In the genomic region with DNA sequence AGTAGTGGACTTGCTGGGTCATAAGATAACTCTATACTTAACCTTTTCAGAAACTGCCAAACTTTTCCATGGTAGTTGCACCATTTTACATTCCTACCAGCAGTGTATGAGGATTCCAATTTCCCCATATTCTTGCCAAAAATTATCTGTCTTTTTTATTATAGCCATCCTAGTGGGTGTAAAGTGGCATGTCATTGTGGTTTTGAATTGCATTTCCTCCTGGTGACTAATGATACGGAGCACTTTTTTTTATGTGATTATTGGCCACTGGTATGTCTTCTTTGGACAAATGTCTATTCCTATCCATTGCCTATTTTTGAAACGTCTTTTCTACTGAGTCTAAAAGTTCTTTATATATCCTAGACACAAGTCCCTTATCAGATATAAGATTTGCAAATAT, we compare ENCODE assay signal across 10 cellular contexts. TPM values are rescaled to one million over a fixed set of nuclear protein-coding genes. Genes with fewer than 3 reads are reported as not detected.
DNase-seq lines count a peak whose midpoint lies in the region; ATAC-seq, FAIRE-seq and TF ChIP-seq lines count a peak whose summit lies in the region.
"Had no signal": no experiment of that assay in that cellular context is flagged by ENCODE, and none has a peak within 500 bp of the region (broad histone marks: within the 10 kb centered on the region; RNA-seq: fewer than 3 reads in every experiment).

No MANE protein-coding gene starts in this region.

- H4K8ac ChIP-seq in mesendoderm (ENCODE audit: low read depth, low read length) = no peak overlapping the region

- WGBS in smooth muscle cell (ENCODE audit: low lambda C conversion rate) = 3% methylated on average over 2 of the region's 2 CpGs
- WGBS in mesendoderm (ENCODE audit: extremely low coverage, insufficient coverage, low lambda C conversion rate) = no CpG with 5 or more reads among the region's 2 CpGs

- peak; percentile 64 for DNase-seq in GM04504 (ENCODE audit: low read depth)
- DNase-seq in RKO (ENCODE audit: low spot score) = peak; percentile 69
- DNase-seq in epithelial cell of esophagus (ENCODE audit: low read depth) = peak; percentile 58
- DNase-seq in smooth muscle cell (lab: John Stamatoyannopoulos, UW; ENCODE audit: unreplicated experiment) = no peak
- no peak for DNase-seq in D721Med (ENCODE audit: insufficient read length, low spot score)
- DNase-seq in mesendoderm = no peak
- DNase-seq in activated CD4-positive, alpha-beta T cell treated with anti-CD3 and anti-CD28 coated beads for 48 hours = no peak
- DNase-seq: head of caudate nucleus had no signal

- no peaks in the 10 kb centered on the region for H4K20me1 ChIP-seq in smooth muscle cell (ENCODE audit: low read depth)

- H3K9me3 ChIP-seq in smooth muscle cell (replicated peaks; ENCODE audit: low read depth) = no peaks in the 10 kb centered on the region

- H3K36me3 ChIP-seq in smooth muscle cell (ENCODE audit: low read depth) (no peaks in the 10 kb centered on the region), mesendoderm (ENCODE audit: control insufficient read depth, insufficient read depth, low read length) (no peaks in the 10 kb centered on the region)

- H3K79me1 ChIP-seq in mesendoderm (ENCODE audit: low read length) = no peaks in the 10 kb centered on the region

- no peak overlapping the region for H4K5ac ChIP-seq in mesendoderm (ENCODE audit: low read length)

- H3K4me1 ChIP-seq in smooth muscle cell (ENCODE audit: low read depth) (no peaks in the 10 kb centered on the region), mesendoderm (ENCODE audit: control insufficient read depth, low read depth, low read length) (no peaks in the 10 kb centered on the region)

- H3K4me3 ChIP-seq in epithelial cell of esophagus (ENCODE audit: low read length) = no peak overlapping the region
- no peak overlapping the region for H3K4me3 ChIP-seq in smooth muscle cell
- H3K4me3 ChIP-seq in mesendoderm (ENCODE audit: low read length) = no peak overlapping the region

- no peak overlapping the region for H2AFZ ChIP-seq in smooth muscle cell (ENCODE audit: low read depth)

- ATAC-seq in GM21825 (IDR thresholded peaks at IDR 0.05; ENCODE audit: unreplicated experiment) = no peak

- FAIRE-seq in D721Med (lab: Jason Lieb, UNC) = no peak
- FAIRE-seq: G401.6 had no signal

- TF ChIP-seq CTCF in epithelial cell of esophagus (IDR thresholded peaks at IDR 0.05; ENCODE audit: insufficient read depth, low read depth, low read length, missing control alignments) = no peak
- TF ChIP-seq CTCF in smooth muscle cell (IDR thresholded peaks at IDR 0.05; ENCODE audit: borderline replicate concordance, insufficient read depth, poor library complexity, severe bottlenecking) = peak; percentile 45
- no peak for TF ChIP-seq CTCF in D721Med (IDR thresholded peaks at IDR 0.05; ENCODE audit: insufficient read depth, missing control alignments)

- H3K56ac ChIP-seq in mesendoderm (ENCODE audit: low read length) = no peak overlapping the region

- H3F3A ChIP-seq in smooth muscle cell (ENCODE audit: low read depth) = no peaks in the 10 kb centered on the region

- H3K9ac ChIP-seq in smooth muscle cell (ENCODE audit: low read depth) = no peak overlapping the region
- no peak overlapping the region for H3K9ac ChIP-seq in mesendoderm (ENCODE audit: low read length)

- H2AK5ac ChIP-seq in mesendoderm (ENCODE audit: low read length) = no peak overlapping the region

- H3K4me2 ChIP-seq in smooth muscle cell (peak overlapping the region; percentile 22), mesendoderm (ENCODE audit: low read length) (no peak overlapping the region)

- no peak overlapping the region for H2BK15ac ChIP-seq in mesendoderm (replicated peaks; ENCODE audit: low read depth)

- H3K4ac ChIP-seq in mesendoderm (ENCODE audit: low read depth, low read length) = no peak overlapping the region

- H3K79me2 ChIP-seq in smooth muscle cell (ENCODE audit: low read depth) = no peaks in the 10 kb centered on the region
- H3K79me2 ChIP-seq in mesendoderm (ENCODE audit: control insufficient read depth, insufficient read depth, low read length) = no peaks in the 10 kb centered on the region

- H3K23ac ChIP-seq in mesendoderm (ENCODE audit: low read length) = no peak overlapping the region

- H2BK5ac ChIP-seq in mesendoderm (ENCODE audit: low read length) = no peak overlapping the region

- H3K27ac ChIP-seq in smooth muscle cell (ENCODE audit: low read depth) (peak overlapping the region; percentile 84), mesendoderm (ENCODE audit: low read depth, low read length) (no peak overlapping the region)

- H3K18ac ChIP-seq in mesendoderm (ENCODE audit: low read length) = no peak overlapping the region

- no peaks in the 10 kb centered on the region for H3K27me3 ChIP-seq in smooth muscle cell (ENCODE audit: low read depth)
- no peaks in the 10 kb centered on the region for H3K27me3 ChIP-seq in mesendoderm (ENCODE audit: insufficient read depth, low read length, poor library complexity)

- no peak overlapping the region for H2BK120ac ChIP-seq in mesendoderm (ENCODE audit: low read depth, low read length)

RNA-seq across cellular contexts. Expression of gene CACNB4, which starts 44.3 kb away (rescaled TPM):
- 1.2 and 1.4 TPM in 2 replicates for total RNA-seq in smooth muscle cell
- polyA plus RNA-seq in smooth muscle cell = 0.06 and 0.32 TPM in 2 replicates
- polyA plus RNA-seq in mesendoderm (2013, experiment 1 of 2) = 0.66 TPM
- 0.77 TPM for polyA plus RNA-seq in mesendoderm (2013, experiment 2 of 2)

Comparison
In these comparisons a context has a peak if more than half of its experiments do, and no peak if none do; other contexts are left out.
1. DNase-seq: peak in GM04504 (single experiment), RKO (single experiment) and epithelial cell of esophagus (single experiment); none in smooth muscle cell (single experiment), D721Med (single experiment), mesendoderm (single experiment) and activated CD4-positive, alpha-beta T cell treated with anti-CD3 and anti-CD28 coated beads for 48 hours (single experiment).